In the genomic region with DNA sequence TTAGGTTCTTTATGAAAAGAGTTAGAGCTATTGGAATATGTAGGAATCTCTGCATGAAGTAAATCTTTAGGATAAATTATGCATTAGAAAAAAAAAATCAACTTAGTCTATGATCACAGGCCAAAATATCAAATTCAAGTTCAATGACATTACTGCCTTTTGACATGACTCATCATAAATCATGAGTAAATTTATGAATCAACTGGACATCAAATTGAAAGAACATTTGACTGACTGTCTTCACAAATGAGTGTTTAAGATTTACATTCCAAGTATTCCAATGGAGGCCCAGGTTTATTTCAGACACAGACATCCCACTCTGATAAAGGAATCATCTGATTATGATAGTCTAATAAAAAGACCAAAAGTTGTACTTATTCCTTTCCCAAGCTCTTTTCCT, we compare ENCODE assay signal across 1 cellular context.
TF ChIP-seq lines count a peak whose summit lies in the region.

No MANE protein-coding gene starts in this region.

TF ChIP-seq in SK-N-SH, 30 proteins besides CTCF, POLR2A, EP300 and RAD21 (continued from another document):
- TF ChIP-seq TCF12 (IDR thresholded peaks at IDR 0.05), result peak; percentile 36; the same call in 1 of the 2 replicates
- TF ChIP-seq, protein P1, sequence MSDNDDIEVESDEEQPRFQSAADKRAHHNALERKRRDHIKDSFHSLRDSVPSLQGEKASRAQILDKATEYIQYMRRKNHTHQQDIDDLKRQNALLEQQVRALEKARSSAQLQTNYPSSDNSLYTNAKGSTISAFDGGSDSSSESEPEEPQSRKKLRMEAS (IDR thresholded peaks at IDR 0.05; ENCODE audit: low read depth), result no peak
- no peak for TF ChIP-seq GABPA (IDR thresholded peaks at IDR 0.05; ENCODE audit: low read depth)
- TF ChIP-seq, protein P2, sequence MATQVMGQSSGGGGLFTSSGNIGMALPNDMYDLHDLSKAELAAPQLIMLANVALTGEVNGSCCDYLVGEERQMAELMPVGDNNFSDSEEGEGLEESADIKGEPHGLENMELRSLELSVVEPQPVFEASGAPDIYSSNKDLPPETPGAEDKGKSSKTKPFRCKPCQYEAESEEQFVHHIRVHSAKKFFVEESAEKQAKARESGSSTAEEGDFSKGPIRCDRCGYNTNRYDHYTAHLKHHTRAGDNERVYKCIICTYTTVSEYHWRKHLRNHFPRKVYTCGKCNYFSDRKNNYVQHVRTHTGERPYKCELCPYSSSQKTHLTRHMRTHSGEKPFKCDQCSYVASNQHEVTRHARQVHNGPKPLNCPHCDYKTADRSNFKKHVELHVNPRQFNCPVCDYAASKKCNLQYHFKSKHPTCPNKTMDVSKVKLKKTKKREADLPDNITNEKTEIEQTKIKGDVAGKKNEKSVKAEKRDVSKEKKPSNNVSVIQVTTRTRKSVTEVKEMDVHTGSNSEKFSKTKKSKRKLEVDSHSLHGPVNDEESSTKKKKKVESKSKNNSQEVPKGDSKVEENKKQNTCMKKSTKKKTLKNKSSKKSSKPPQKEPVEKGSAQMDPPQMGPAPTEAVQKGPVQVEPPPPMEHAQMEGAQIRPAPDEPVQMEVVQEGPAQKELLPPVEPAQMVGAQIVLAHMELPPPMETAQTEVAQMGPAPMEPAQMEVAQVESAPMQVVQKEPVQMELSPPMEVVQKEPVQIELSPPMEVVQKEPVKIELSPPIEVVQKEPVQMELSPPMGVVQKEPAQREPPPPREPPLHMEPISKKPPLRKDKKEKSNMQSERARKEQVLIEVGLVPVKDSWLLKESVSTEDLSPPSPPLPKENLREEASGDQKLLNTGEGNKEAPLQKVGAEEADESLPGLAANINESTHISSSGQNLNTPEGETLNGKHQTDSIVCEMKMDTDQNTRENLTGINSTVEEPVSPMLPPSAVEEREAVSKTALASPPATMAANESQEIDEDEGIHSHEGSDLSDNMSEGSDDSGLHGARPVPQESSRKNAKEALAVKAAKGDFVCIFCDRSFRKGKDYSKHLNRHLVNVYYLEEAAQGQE (IDR thresholded peaks at IDR 0.05; ENCODE audit: low read depth, low read length), result no peak
- TF ChIP-seq FOXJ3 (CRISPR knock-in tag; IDR thresholded peaks at IDR 0.05), result no peak
- TF ChIP-seq, protein P3, sequence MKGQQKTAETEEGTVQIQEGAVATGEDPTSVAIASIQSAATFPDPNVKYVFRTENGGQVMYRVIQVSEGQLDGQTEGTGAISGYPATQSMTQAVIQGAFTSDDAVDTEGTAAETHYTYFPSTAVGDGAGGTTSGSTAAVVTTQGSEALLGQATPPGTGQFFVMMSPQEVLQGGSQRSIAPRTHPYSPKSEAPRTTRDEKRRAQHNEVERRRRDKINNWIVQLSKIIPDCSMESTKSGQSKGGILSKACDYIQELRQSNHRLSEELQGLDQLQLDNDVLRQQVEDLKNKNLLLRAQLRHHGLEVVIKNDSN (IDR thresholded peaks at IDR 0.05; ENCODE audit: borderline replicate concordance, low read depth), result no peak
- TF ChIP-seq JUND (IDR thresholded peaks at IDR 0.05), result no peak; the same call in 1 of the 2 replicates
- no peak for TF ChIP-seq GATA2 (CRISPR knock-in tag; IDR thresholded peaks at IDR 0.05)
